Comparison of ENCODE assay signal across 18 cellular contexts in the genomic region with DNA sequence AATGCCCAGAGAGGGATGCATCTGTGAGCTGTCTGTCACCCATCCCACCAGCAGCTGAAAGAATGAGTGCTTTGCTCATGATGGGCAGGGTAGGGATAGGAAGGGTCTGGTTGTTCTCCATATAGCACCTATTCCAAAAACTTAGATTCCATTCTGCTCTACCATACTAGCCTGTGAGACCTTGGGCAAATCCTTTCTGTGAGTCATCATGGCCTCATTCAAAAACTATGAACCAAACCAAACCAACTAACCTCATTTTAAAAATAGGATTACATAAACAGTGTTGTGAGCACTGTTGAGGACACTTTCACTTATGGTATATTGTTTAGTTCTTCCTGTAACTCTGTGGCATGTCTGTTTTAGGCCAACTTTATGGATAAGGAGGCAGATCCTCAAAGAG. TPM values are rescaled to one million over a fixed set of nuclear protein-coding genes. Genes with fewer than 3 reads are reported as not detected.
DNase-seq lines count a peak whose midpoint lies in the region; ATAC-seq and TF ChIP-seq lines count a peak whose summit lies in the region.
"Had no signal": no experiment of that assay in that cellular context is flagged by ENCODE, and none has a peak within 500 bp of the region (broad histone marks: within the 10 kb centered on the region; RNA-seq: fewer than 3 reads in every experiment).

No MANE protein-coding gene starts in this region.

- H3K27me3 ChIP-seq in foreskin keratinocyte (peaks cover 66% of the 10 kb centered on the region), ovary (no peaks in the 10 kb centered on the region), mesendoderm (ENCODE audit: insufficient read depth, low read length, poor library complexity) (no peaks in the 10 kb centered on the region)
- H3K27me3 ChIP-seq: neural progenitor cell, Peyer's patch had no signal

- no peak overlapping the region for H4K5ac ChIP-seq in mesendoderm (ENCODE audit: low read length)

- no peaks in the 10 kb centered on the region for H3K9me3 ChIP-seq in ovary
- H3K9me3 ChIP-seq: Peyer's patch had no signal

- no peaks in the 10 kb centered on the region for H3K4me1 Mint-ChIP-seq in activated T-helper 17 cell treated with anti-CD3 and anti-CD28 coated beads, Interleukin-2, amount 50 U/mL, for 72 hours
- H3K4me1 Mint-ChIP-seq: brain, endodermal cell, neural progenitor cell had no signal

- H3K27ac Mint-ChIP-seq in activated T-helper 17 cell treated with anti-CD3 and anti-CD28 coated beads, Interleukin-2, amount 50 U/mL, for 72 hours = no peak overlapping the region
- H3K27ac Mint-ChIP-seq: brain, endodermal cell, neural progenitor cell had no signal

- TF ChIP-seq POLR2A in ovary (IDR thresholded peaks at IDR 0.05) = no peak

- H3K18ac ChIP-seq in mesendoderm (ENCODE audit: low read length) = no peak overlapping the region

- H2AK5ac ChIP-seq in mesendoderm (ENCODE audit: low read length) = no peak overlapping the region

- no peak overlapping the region for H3K4me2 ChIP-seq in mesendoderm (ENCODE audit: low read length)
- H3K4me2 ChIP-seq: neural progenitor cell had no signal

- no peaks in the 10 kb centered on the region for H3K79me2 ChIP-seq in mesendoderm (ENCODE audit: control insufficient read depth, insufficient read depth, low read length)

- no peak overlapping the region for H2BK5ac ChIP-seq in mesendoderm (ENCODE audit: low read length)

- no peaks in the 10 kb centered on the region for H3K36me3 Mint-ChIP-seq in activated T-helper 17 cell treated with anti-CD3 and anti-CD28 coated beads, Interleukin-2, amount 50 U/mL, for 72 hours (ENCODE audit: low read depth)
- H3K36me3 Mint-ChIP-seq: brain, neural progenitor cell had no signal

- H3K56ac ChIP-seq in mesendoderm (ENCODE audit: low read length) = no peak overlapping the region

- peaks cover 25% of the 10 kb centered on the region for H3K27me3 Mint-ChIP-seq in activated T-helper 17 cell treated with anti-CD3 and anti-CD28 coated beads, Interleukin-2, amount 50 U/mL, for 72 hours
- H3K27me3 Mint-ChIP-seq: brain had no signal

- H3K36me3 ChIP-seq in ovary = no peaks in the 10 kb centered on the region
- H3K36me3 ChIP-seq in mesendoderm (ENCODE audit: control insufficient read depth, insufficient read depth, low read length) = no peaks in the 10 kb centered on the region
- H3K36me3 ChIP-seq: neural progenitor cell, Peyer's patch had no signal

- H2BK15ac ChIP-seq in mesendoderm (replicated peaks; ENCODE audit: low read depth) = no peak overlapping the region

- no peak for TF ChIP-seq EP300 in ovary (IDR thresholded peaks at IDR 0.05)

- H3K9me3 Mint-ChIP-seq in activated T-helper 17 cell treated with anti-CD3 and anti-CD28 coated beads, Interleukin-2, amount 50 U/mL, for 72 hours = no peaks in the 10 kb centered on the region
- H3K9me3 Mint-ChIP-seq: brain, endodermal cell, neural progenitor cell had no signal

- H3K4me1 ChIP-seq in foreskin keratinocyte = no peaks in the 10 kb centered on the region
- H3K4me1 ChIP-seq in ovary (ENCODE audit: insufficient read depth) = no peaks in the 10 kb centered on the region
- H3K4me1 ChIP-seq in mesendoderm (ENCODE audit: control insufficient read depth, low read depth, low read length) = no peaks in the 10 kb centered on the region
- H3K4me1 ChIP-seq: neural progenitor cell, Peyer's patch had no signal

- DNase-seq in Caki2 (ENCODE audit: low read depth) = peak; percentile 5
- peak; percentile 45 for DNase-seq in HS-5 (ENCODE audit: low read depth)
- peak; percentile 64 to 79 for DNase-seq in foreskin keratinocyte
- DNase-seq in ovary = no peak
- DNase-seq in mesendoderm = no peak
- DNase-seq in NCI-H146 treated with DMSO at 0.1 percent for 48 hours (lab: John Stamatoyannopoulos, UW; ENCODE audit: unreplicated experiment) = no peak
- DNase-seq: activated CD4-positive, alpha-beta T cell treated with anti-CD3 and anti-CD28 coated beads, Interleukin-2, amount 50 U/mL, for 48 hours; C1 segment of cervical spinal cord; endodermal cell; H7; NCI-H510A treated with DMSO at 0.1 percent for 48 hours; Peyer's patch had no signal

- in situ Hi-C loops in Caki2 (cut with HindIII; ENCODE audit: low pct_unique_long_range_greater_than_20kb, low sequenced_read_pairs) = no loop called here

- ATAC-seq in activated T-helper 17 cell treated with anti-CD3 and anti-CD28 coated beads, Interleukin-2, amount 50 U/mL, for 72 hours (replicated peaks) = peak; percentile 29
- ATAC-seq in foreskin keratinocyte (peak; percentile 96), HG03520 (IDR thresholded peaks at IDR 0.05; ENCODE audit: unreplicated experiment) (no peak)
- ATAC-seq: sciatic nerve had no signal

- no peaks in the 10 kb centered on the region for H3K79me1 ChIP-seq in mesendoderm (ENCODE audit: low read length)

- no peak overlapping the region for H3K27ac ChIP-seq in foreskin keratinocyte
- no peak overlapping the region for H3K27ac ChIP-seq in ovary
- H3K27ac ChIP-seq in mesendoderm (ENCODE audit: low read depth, low read length) = no peak overlapping the region
- H3K27ac ChIP-seq: neural progenitor cell, Peyer's patch had no signal

- H3K4ac ChIP-seq in mesendoderm (ENCODE audit: low read depth, low read length) = no peak overlapping the region

- no peak overlapping the region for H3K23ac ChIP-seq in mesendoderm (ENCODE audit: low read length)

- intact Hi-C loops in ovary (cut with DNase I) = no loop called here

- TF ChIP-seq CTCF in foreskin keratinocyte (conservative IDR thresholded peaks at IDR 0.05) (no peak), ovary (IDR thresholded peaks at IDR 0.05) (no peak)

- H3K4me3 ChIP-seq in ovary (no peak overlapping the region), mesendoderm (ENCODE audit: low read length) (no peak overlapping the region)
- H3K4me3 ChIP-seq: neural progenitor cell, Peyer's patch had no signal

- H2BK120ac ChIP-seq in mesendoderm (ENCODE audit: low read depth, low read length) = no peak overlapping the region

- H3K9ac ChIP-seq in mesendoderm (ENCODE audit: low read length) = no peak overlapping the region
- H3K9ac ChIP-seq: neural progenitor cell had no signal

- no peak overlapping the region for H4K8ac ChIP-seq in mesendoderm (ENCODE audit: low read depth, low read length)

- H3K4me3 Mint-ChIP-seq in activated T-helper 17 cell treated with anti-CD3 and anti-CD28 coated beads, Interleukin-2, amount 50 U/mL, for 72 hours = no peak overlapping the region
- H3K4me3 Mint-ChIP-seq: brain, endodermal cell, neural progenitor cell had no signal

RNA-seq across cellular contexts. Expression of a gene that starts 30.9 kb away (rescaled TPM):
- total RNA-seq in Caki2 (2014; rRNA removed; shearing (Covaris generic); ENCODE audit: low replicate concordance) = not detected in 2 replicates
- total RNA-seq in activated T-helper 17 cell treated with anti-CD3 and anti-CD28 coated beads, Interleukin-2, amount 50 U/mL, for 72 hours = not detected
- total RNA-seq in foreskin keratinocyte = 0.03 and 0.04 TPM in 2 replicates
- polyA plus RNA-seq in foreskin keratinocyte = 0.01 and 0.03 TPM in 2 replicates
- 10 to 100 TPM in 2 of 7 donors, 1 to 10 TPM in 5; 1.4 to 76.0 (median 8.1) TPM for total RNA-seq in ovary
- 10 to 100 TPM in 1 of 2 donors, 1 to 10 TPM in 1; 3.1 to 36.9 TPM for polyA plus RNA-seq in ovary
- polyA plus RNA-seq in mesendoderm (2013, experiment 1 of 2) = not detected
- not detected for polyA plus RNA-seq in mesendoderm (2013, experiment 2 of 2)
- total RNA-seq: endodermal cell, lung microvascular endothelial cell had no signal

Comparison
In these comparisons a context has a peak if more than half of its experiments do, and no peak if none do; other contexts are left out.
1. DNase-seq: peak in Caki2 (single experiment), HS-5 (single experiment) and foreskin keratinocyte (2 of 2); none in ovary (0 of 5), mesendoderm (single experiment) and NCI-H146 treated with DMSO at 0.1 percent for 48 hours (single experiment).